ENCODE assay signal across 23 cellular contexts in genomic region chr6:133218831-133219230, GRCh38. TPM values are rescaled to one million over a fixed set of nuclear protein-coding genes. Genes with fewer than 3 reads are reported as not detected.
A peak's percentile ranks its signal among the peaks of the same experiment; 100 is the strongest.
DNase-seq lines count a peak whose midpoint lies in the region; ATAC-seq and TF ChIP-seq lines count a peak whose summit lies in the region.
"Had no signal": no experiment of that assay in that cellular context is flagged by ENCODE, and none has a peak within 500 bp of the region (broad histone marks: within the 10 kb centered on the region; RNA-seq: fewer than 3 reads in every experiment).

No MANE protein-coding gene starts in this region.

- dilution Hi-C loops in mammary epithelial cell (cut with HindIII; ENCODE audit: low sequenced_read_pairs): no loop called here

- H2AFZ ChIP-seq in mammary epithelial cell (ENCODE audit: low read depth, low read length): no peak overlapping the region

- H3K4me2 ChIP-seq in mammary epithelial cell (ENCODE audit: insufficient read depth, low read depth, low read length): no peak overlapping the region

- no peaks in the 10 kb centered on the region for H3K79me2 ChIP-seq in mammary epithelial cell (ENCODE audit: insufficient read depth, low read length)

- H3K4me3 ChIP-seq in mammary epithelial cell (replicated peaks in 1 of 3; ENCODE audit: insufficient read depth in 1 of 3, low read depth in 2 of 3, low read length in 3 of 3) (no peak overlapping the region), breast epithelium (no peak overlapping the region), epithelial cell of esophagus (ENCODE audit: low read length) (no peak overlapping the region)
- H3K4me3 ChIP-seq: HAP-1, K562 had no signal

- intact Hi-C loops in mammary epithelial cell (cut with micrococcal nuclease): no loop called here
- intact Hi-C loops in breast epithelium (cut with DNase I; ENCODE audit: low total_unique reads): no loop called here

- H4K20me1 ChIP-seq in mammary epithelial cell (ENCODE audit: insufficient read depth, low read length): no peaks in the 10 kb centered on the region

- 75% methylated on average over 2 of the region's 3 CpGs for WGBS in mammary epithelial cell (ENCODE audit: low coverage, missing lambda C conversion rate)

- peak; percentile 57 for DNase-seq in mammary epithelial cell
- no peak for DNase-seq in breast epithelium (ENCODE audit: low spot score in 2 of 2)
- DNase-seq in M059J (ENCODE audit: low read depth): peak; percentile 4
- peak; percentile 53 for DNase-seq in epithelial cell of esophagus (ENCODE audit: low read depth)
- DNase-seq in midbrain (lab: John Stamatoyannopoulos, UW): no peak
- DNase-seq in NCI-H2196 treated with DMSO at 0.1 percent for 48 hours (lab: John Stamatoyannopoulos, UW; ENCODE audit: unreplicated experiment): no peak
- DNase-seq in stimulated activated naive CD8-positive, alpha-beta T cell treated with anti-CD3 and anti-CD28 coated beads, Interleukin-15, Interleukin-2, amounts not matched to agents 100 U/mL and 50 U/mL, for 24 hours: no peak
- DNase-seq: AML-193, DND-41, MV-4-11, NCI-H187 treated with DMSO at 0.1 percent for 48 hours, NCI-H226, NCI-H524 treated with DMSO at 0.1 percent for 48 hours, PC-3, SIG-M5 had no signal

- no TSS peak for BruUV-seq in mammary epithelial cell (replicated peaks; lab: Mats Ljungman, UMichigan)

- in situ Hi-C loops in mammary epithelial cell (cut with MboI; ENCODE audit: low sequenced_read_pairs in 2 of 2): no loop called here

- TF ChIP-seq CTCF in mammary epithelial cell (conservative IDR thresholded peaks at IDR 0.05 in 1 of 2, IDR thresholded peaks at IDR 0.05 in 1 of 2; ENCODE audit: extremely low read depth in 1 of 2, insufficient read depth in 1 of 2, low read depth in 1 of 2, low read length in 2 of 2): no peak
- no peak for TF ChIP-seq CTCF in breast epithelium (IDR thresholded peaks at IDR 0.05)
- TF ChIP-seq CTCF in epithelial cell of esophagus (IDR thresholded peaks at IDR 0.05; ENCODE audit: insufficient read depth, low read depth, low read length, missing control alignments): no peak

- TF ChIP-seq POLR2A in breast epithelium (IDR thresholded peaks at IDR 0.05) (no peak), GM18505 (IDR thresholded peaks at IDR 0.05; ENCODE audit: borderline replicate concordance, extremely low read depth, insufficient read depth, insufficient read length) (no peak)

- peaks cover 4% of the 10 kb centered on the region for H3K27me3 ChIP-seq in mammary epithelial cell (ENCODE audit: insufficient read depth, low read length)
- H3K27me3 ChIP-seq in breast epithelium: no peaks in the 10 kb centered on the region

- no peaks in the 10 kb centered on the region for H3K36me3 ChIP-seq in mammary epithelial cell (ENCODE audit: insufficient read depth, low read length)
- H3K36me3 ChIP-seq in breast epithelium: no peaks in the 10 kb centered on the region
- H3K36me3 ChIP-seq: HAP-1 had no signal

- H3K27ac ChIP-seq in mammary epithelial cell (ENCODE audit: insufficient read depth, low read depth, low read length) (no peak overlapping the region), breast epithelium (no peak overlapping the region)
- H3K27ac ChIP-seq: 22Rv1, C4-2B, RWPE1 had no signal

- no peak overlapping the region for H3K9ac ChIP-seq in mammary epithelial cell (ENCODE audit: insufficient read depth, low read length)

- CTCF ChIA-PET in mammary epithelial cell (lab: Charles Lee; ENCODE audit: low non-redundant PET): no interaction called here

- H3K9me3 ChIP-seq in mammary epithelial cell (replicated peaks; ENCODE audit: insufficient read depth, low read length) (no peaks in the 10 kb centered on the region), breast epithelium (no peaks in the 10 kb centered on the region)
- H3K9me3 ChIP-seq: HAP-1 had no signal

- H3K4me1 ChIP-seq in mammary epithelial cell (ENCODE audit: insufficient read depth, low read length) (no peaks in the 10 kb centered on the region), breast epithelium (no peaks in the 10 kb centered on the region)
- H3K4me1 ChIP-seq: HAP-1 had no signal

- no peak for ATAC-seq in stimulated activated naive CD8-positive, alpha-beta T cell treated with anti-CD3 and anti-CD28 coated beads, Interleukin-15, Interleukin-2, amounts not matched to agents 100 U/mL and 50 U/mL, for 24 hours
- no peak for ATAC-seq in GM18505 (IDR thresholded peaks at IDR 0.05; ENCODE audit: unreplicated experiment)
- ATAC-seq: K562, PC-3, SK-N-SH treated with all-trans-retinoic acid at 6 μM for 48 hours had no signal

RNA-seq across cellular contexts. Expression of gene EYA4, which starts 22.3 kb away (rescaled TPM):
- total RNA-seq in mammary epithelial cell (not detected), breast epithelium (1 to 10 TPM in 1 of 3 donors, under 1 TPM in 2; 0.33 to 4.2 (median 0.44) TPM)
- not detected for polyA plus RNA-seq in mammary epithelial cell
- polyA minus RNA-seq in mammary epithelial cell: not detected
- 8.2 and 12.0 TPM in 2 replicates for total RNA-seq in M059J (2014; rRNA removed; shearing (Covaris generic))
- total RNA-seq: G401 had no signal

Comparison
In these comparisons a context has a peak if more than half of its experiments do, and no peak if none do; other contexts are left out.
1. DNase-seq: peak in mammary epithelial cell (single experiment), M059J (single experiment) and epithelial cell of esophagus (single experiment); none in breast epithelium (0 of 2), midbrain (single experiment), NCI-H2196 treated with DMSO at 0.1 percent for 48 hours (single experiment) and stimulated activated naive CD8-positive, alpha-beta T cell treated with anti-CD3 and anti-CD28 coated beads, Interleukin-15, Interleukin-2, amounts not matched to agents 100 U/mL and 50 U/mL, for 24 hours (single experiment).